ENCODE assay signal across 23 cellular contexts in genomic region chr7:114628362-114628761, GRCh38.
"Had no signal": no experiment of that assay in that cellular context is flagged by ENCODE, and none has a peak within 500 bp of the region (broad histone marks: within the 10 kb centered on the region; RNA-seq: fewer than 3 reads in every experiment).

No MANE protein-coding gene starts in this region.

- H3K36me3 Mint-ChIP-seq: activated naive CD4-positive, alpha-beta T cell treated with anti-CD3 and anti-CD28 coated beads, Interleukin-2, amount 10 ng/mL, durations not matched to agents 7 days and 5 days; immature natural killer cell; naive thymus-derived CD4-positive, alpha-beta T cell; stimulated activated memory B cell treated with anti-CD40 and anti-IgM and Interleukin-4, amounts not matched to agents 10 μg/mL and 1 μg/mL and 100 μg/mL, for 72 hours had no signal

- H3K27ac Mint-ChIP-seq: activated B cell treated with CpG ODN at 0.5 μM for 24 hours; activated naive CD4-positive, alpha-beta T cell treated with anti-CD3 and anti-CD28 coated beads, Interleukin-2, amount 10 ng/mL, durations not matched to agents 7 days and 5 days; effector memory CD8-positive, alpha-beta T cell; immature natural killer cell; naive thymus-derived CD4-positive, alpha-beta T cell; stimulated activated memory B cell treated with anti-CD40 and anti-IgM and Interleukin-4, amounts not matched to agents 10 μg/mL and 1 μg/mL and 100 μg/mL, for 72 hours had no signal

- H3K27me3 Mint-ChIP-seq: activated B cell treated with CpG ODN at 0.5 μM for 24 hours; activated naive CD4-positive, alpha-beta T cell treated with anti-CD3 and anti-CD28 coated beads, Interleukin-2, amount 10 ng/mL, durations not matched to agents 7 days and 5 days; effector memory CD8-positive, alpha-beta T cell; stimulated activated memory B cell treated with anti-CD40 and anti-IgM and Interleukin-4, amounts not matched to agents 10 μg/mL and 1 μg/mL and 100 μg/mL, for 72 hours had no signal

- ATAC-seq: effector memory CD8-positive, alpha-beta T cell; esophagus mucosa; left lung; naive thymus-derived CD4-positive, alpha-beta T cell; sciatic nerve; stimulated activated memory B cell treated with anti-CD40 and anti-IgM and Interleukin-4, amounts not matched to agents 10 μg/mL and 1 μg/mL and 100 μg/mL, for 72 hours had no signal

- H3K9me3 Mint-ChIP-seq: activated B cell treated with CpG ODN at 0.5 μM for 24 hours; activated naive CD4-positive, alpha-beta T cell treated with anti-CD3 and anti-CD28 coated beads, Interleukin-2, amount 10 ng/mL, durations not matched to agents 7 days and 5 days; effector memory CD8-positive, alpha-beta T cell; naive thymus-derived CD4-positive, alpha-beta T cell; neural crest cell; stimulated activated memory B cell treated with anti-CD40 and anti-IgM and Interleukin-4, amounts not matched to agents 10 μg/mL and 1 μg/mL and 100 μg/mL, for 72 hours had no signal

- H3K4me3 Mint-ChIP-seq: activated B cell treated with CpG ODN at 0.5 μM for 24 hours; activated naive CD4-positive, alpha-beta T cell treated with anti-CD3 and anti-CD28 coated beads, Interleukin-2, amount 10 ng/mL, durations not matched to agents 7 days and 5 days; effector memory CD8-positive, alpha-beta T cell; immature natural killer cell; naive thymus-derived CD4-positive, alpha-beta T cell; neural crest cell; stimulated activated memory B cell treated with anti-CD40 and anti-IgM and Interleukin-4, amounts not matched to agents 10 μg/mL and 1 μg/mL and 100 μg/mL, for 72 hours had no signal

- DNase-seq: activated B cell treated with CpG ODN at 0.5 μM for 24 hours; activated CD4-positive, alpha-beta T cell treated with anti-CD3 and anti-CD28 coated beads for 4 hours; activated CD4-positive, alpha-beta T cell treated with anti-CD3 and anti-CD28 coated beads, Interleukin-2, amount 50 U/mL, for 48 hours; activated naive CD4-positive, alpha-beta T cell treated with anti-CD3 and anti-CD28 coated beads, Interleukin-2, amount 10 ng/mL, durations not matched to agents 7 days and 5 days; activated T-cell treated with anti-CD3 and anti-CD28 coated beads, Interleukin-2, amount 50 U/mL, for 48 hours; amygdala; colonic mucosa; dorsolateral prefrontal cortex; effector memory CD8-positive, alpha-beta T cell; foreskin melanocyte; immature natural killer cell; kidney glomerular epithelial cell; left lung; naive thymus-derived CD4-positive, alpha-beta T cell; occipital lobe; posterior cingulate gyrus; small intestine; stimulated activated CD4-positive, alpha-beta T cell treated with anti-CD3 and anti-CD28 coated beads, Interleukin-15, amount 100 ng/mL, for 24 hours; transverse colon had no signal

- H3K4me1 Mint-ChIP-seq: activated B cell treated with CpG ODN at 0.5 μM for 24 hours; activated naive CD4-positive, alpha-beta T cell treated with anti-CD3 and anti-CD28 coated beads, Interleukin-2, amount 10 ng/mL, durations not matched to agents 7 days and 5 days; immature natural killer cell; naive thymus-derived CD4-positive, alpha-beta T cell; stimulated activated memory B cell treated with anti-CD40 and anti-IgM and Interleukin-4, amounts not matched to agents 10 μg/mL and 1 μg/mL and 100 μg/mL, for 72 hours had no signal
